24 cellular contexts compared by ENCODE assay signal in genomic region chr7:2575046-2575732, GRCh38. TPM values are rescaled to one million over a fixed set of nuclear protein-coding genes. Genes with fewer than 3 reads are reported as not detected.
DNase-seq lines count a peak whose midpoint lies in the region; ATAC-seq and TF ChIP-seq lines count a peak whose summit lies in the region.
"Had no signal": no experiment of that assay in that cellular context is flagged by ENCODE, and none has a peak within 500 bp of the region (broad histone marks: within the 10 kb centered on the region; RNA-seq: fewer than 3 reads in every experiment).

No MANE protein-coding gene starts in this region.

- H3K4me3 ChIP-seq in upper lobe of right lung = no peak overlapping the region
- H3K4me3 ChIP-seq: HAP-1, K562, PC-9 had no signal

- H3K27me3 ChIP-seq in upper lobe of right lung = no peaks in the 10 kb centered on the region

- H3K36me3 ChIP-seq in upper lobe of right lung = peaks cover 36% of the 10 kb centered on the region
- H3K36me3 ChIP-seq: HAP-1 had no signal

- DNase-seq in Calu3 = no peak
- peak; percentile 52 for DNase-seq in MV-4-11 (lab: John Stamatoyannopoulos, UW)
- DNase-seq in islet precursor cell = peak; percentile 33
- DNase-seq in upper lobe of right lung = no peak
- DNase-seq in AML-193 (lab: John Stamatoyannopoulos, UW) = no peak
- no peak for DNase-seq in DMS153 treated with DMSO at 0.1 percent for 48 hours (lab: John Stamatoyannopoulos, UW; ENCODE audit: unreplicated experiment)
- DNase-seq: C1 segment of cervical spinal cord; CD8-positive, alpha-beta memory T cell; DMS79; MM.1S; NCI-H1092 treated with DMSO at 0.1 percent for 48 hours; NCI-H1436 treated with DMSO at 0.1 percent for 48 hours; NCI-H2029; NCI-H226; NCI-H510A treated with DMSO at 0.1 percent for 48 hours; NCI-H748 treated with DMSO at 0.1 percent for 48 hours; PC-9; RPMI8226; SHP77 treated with DMSO at 0.1 percent for 48 hours; SK-N-SH had no signal

- no peak overlapping the region for H3K27ac ChIP-seq in upper lobe of right lung
- H3K27ac ChIP-seq: PC-9 had no signal

- H3K9me3 ChIP-seq in upper lobe of right lung = no peaks in the 10 kb centered on the region
- H3K9me3 ChIP-seq: HAP-1, SK-N-SH had no signal

- ATAC-seq in upper lobe of right lung = peak; percentile 29
- ATAC-seq in GM21528 (IDR thresholded peaks at IDR 0.05; ENCODE audit: low FRiP score, unreplicated experiment) = no peak
- ATAC-seq: HepG2, K562 had no signal

- H3K36me3 Mint-ChIP-seq in Calu3 (ENCODE audit: insufficient read depth, unreplicated experiment) = peaks cover 88% of the 10 kb centered on the region

- BruUV-seq in Calu3 (replicated peaks; lab: Mats Ljungman, UMichigan) = no TSS peak

- peak overlapping the region; percentile 73 for H3K27ac Mint-ChIP-seq in Calu3 (ENCODE audit: unreplicated experiment)

- intact Hi-C loops in Calu3 (cut with micrococcal nuclease; ENCODE audit: unreplicated experiment) (no loop called here), upper lobe of right lung (cut with DNase I) (no loop called here)

- CTCF ChIA-PET in Calu3 (lab: Charles Lee) = no interaction called here

- peaks cover 49% of the 10 kb centered on the region for H3K4me1 Mint-ChIP-seq in Calu3 (ENCODE audit: low read depth, unreplicated experiment)
- H3K4me1 Mint-ChIP-seq: CD8-positive, alpha-beta memory T cell had no signal

- H3K4me1 ChIP-seq in upper lobe of right lung = no peaks in the 10 kb centered on the region
- H3K4me1 ChIP-seq: HAP-1 had no signal

- H3K9me3 Mint-ChIP-seq in Calu3 (ENCODE audit: low read depth, unreplicated experiment) = no peaks in the 10 kb centered on the region
- H3K9me3 Mint-ChIP-seq: CD8-positive, alpha-beta memory T cell had no signal

- H3K4me3 Mint-ChIP-seq in Calu3 (ENCODE audit: low read depth, unreplicated experiment) = no peak overlapping the region
- H3K4me3 Mint-ChIP-seq: CD8-positive, alpha-beta memory T cell had no signal

- TF ChIP-seq CTCF in Calu3 (IDR thresholded peaks at IDR 0.05; ENCODE audit: unreplicated experiment) (no peak), upper lobe of right lung (IDR thresholded peaks at IDR 0.05) (no peak)

- H3K27me3 Mint-ChIP-seq in Calu3 (ENCODE audit: unreplicated experiment) = no peaks in the 10 kb centered on the region
- H3K27me3 Mint-ChIP-seq: CD8-positive, alpha-beta memory T cell had no signal

RNA-seq across cellular contexts. Expression of gene IQCE, which starts 16.4 kb away (rescaled TPM):
- total RNA-seq in Calu3 (2022) = 94.8 and 96.4 TPM in 2 replicates
- total RNA-seq in upper lobe of right lung = 22.2 TPM

RNA-seq across cellular contexts. Expression of gene BRAT1, which starts 19.9 kb away (rescaled TPM):
- 56.2 and 59.6 TPM in 2 replicates for total RNA-seq in Calu3 (2022)
- total RNA-seq in upper lobe of right lung = 24.1 TPM

RNA-seq across cellular contexts. Expression of gene LFNG, which starts 55.6 kb away (rescaled TPM):
- total RNA-seq in Calu3 (2022) = 46.8 and 59.1 TPM in 2 replicates
- 35.4 TPM for total RNA-seq in upper lobe of right lung

RNA-seq across cellular contexts. Expression of gene TTYH3, which starts 56.6 kb away (rescaled TPM):
- total RNA-seq in Calu3 (2022) = 167 and 187 TPM in 2 replicates
- total RNA-seq in upper lobe of right lung = 48.8 TPM

Comparison
In these comparisons a context has a peak if more than half of its experiments do, and no peak if none do; other contexts are left out.
1. DNase-seq: peak in MV-4-11 (single experiment) and islet precursor cell (single experiment); none in Calu3 (single experiment), upper lobe of right lung (single experiment), AML-193 (0 of 2) and DMS153 treated with DMSO at 0.1 percent for 48 hours (single experiment).